ENCODE assay signal across 12 cellular contexts in genomic region chr9:137412431-137412830, GRCh38. TPM values are rescaled to one million over a fixed set of nuclear protein-coding genes. Genes with fewer than 3 reads are reported as not detected.
A peak's percentile ranks its signal among the peaks of the same experiment; 100 is the strongest.
DNase-seq lines count a peak whose midpoint lies in the region; ATAC-seq, FAIRE-seq and TF ChIP-seq lines count a peak whose summit lies in the region.
"Had no signal": no experiment of that assay in that cellular context is flagged by ENCODE, and none has a peak within 500 bp of the region (broad histone marks: within the 10 kb centered on the region; RNA-seq: fewer than 3 reads in every experiment).

No MANE protein-coding gene starts in this region.

- 77% methylated on average over 10 of the region's 10 CpGs for WGBS in mesenchymal stem cell
- WGBS in small intestine, 3 donors, result 82 to 88% (median 85%) methylated on average over 10 of the region's 10 CpGs

- H3K4me1 ChIP-seq in mesenchymal stem cell (ENCODE audit: control insufficient read depth, insufficient read depth, low read depth, low read length), result peaks cover 38% of the 10 kb centered on the region
- H3K4me1 ChIP-seq in vagina, result peaks cover 30% of the 10 kb centered on the region
- peaks cover 0 to 4% of the 10 kb centered on the region in 2 donors for H3K4me1 ChIP-seq in small intestine (ENCODE audit: control insufficient read depth in 2 of 2, insufficient read depth in 1 of 2, low read depth in 1 of 2, low read length in 1 of 2)

- peak overlapping the region; percentile 94 for H2BK15ac ChIP-seq in mesenchymal stem cell (ENCODE audit: low read depth, poor library complexity, severe bottlenecking)

- H2BK12ac ChIP-seq in mesenchymal stem cell (ENCODE audit: low read length in 2 of 2), result peak overlapping the region; percentile 82 to 90

- H3K36me3 ChIP-seq in mesenchymal stem cell (ENCODE audit: control insufficient read depth in 1 of 2, insufficient read depth in 2 of 2, low read depth in 1 of 2, low read length in 2 of 2), result peaks cover 0 to 30% of the 10 kb centered on the region in 2 experiments
- H3K36me3 ChIP-seq in vagina, result no peaks in the 10 kb centered on the region
- no peaks in the 10 kb centered on the region for H3K36me3 ChIP-seq in small intestine (ENCODE audit: control insufficient read depth in 2 of 2, insufficient read depth in 2 of 2, low read length in 2 of 2)
- H3K36me3 ChIP-seq: MG63 had no signal

- H2AFZ ChIP-seq in mesenchymal stem cell (ENCODE audit: low read depth, low read length), result no peak overlapping the region

- TF ChIP-seq POLR2A in vagina (IDR thresholded peaks at IDR 0.05), result no peak

- H3K27me3 ChIP-seq in mesenchymal stem cell (ENCODE audit: control insufficient read depth in 1 of 2, insufficient read depth in 1 of 2, low read length in 2 of 2) (no peaks in the 10 kb centered on the region), vagina (no peaks in the 10 kb centered on the region), small intestine (ENCODE audit: control insufficient read depth in 2 of 2, insufficient read depth in 2 of 2, low read length in 2 of 2) (no peaks in the 10 kb centered on the region)
- H3K27me3 ChIP-seq: MG63 had no signal

- ATAC-seq in Right ventricle myocardium superior (ENCODE audit: poor library complexity) (no peak), left cardiac atrium (no peak)

- H3K9me3 ChIP-seq in mesenchymal stem cell (ENCODE audit: control insufficient read depth, low read length) (no peaks in the 10 kb centered on the region), vagina (no peaks in the 10 kb centered on the region), small intestine (ENCODE audit: control insufficient read depth, low read depth) (no peaks in the 10 kb centered on the region)
- H3K9me3 ChIP-seq: MG63 had no signal

- peak overlapping the region; percentile 47 to 64 for H3K4ac ChIP-seq in mesenchymal stem cell (ENCODE audit: low read depth in 1 of 2, low read length in 2 of 2)

- H2AK5ac ChIP-seq in mesenchymal stem cell (ENCODE audit: low read length, severe bottlenecking), result peak overlapping the region; percentile 90

- intact Hi-C loops in Right ventricle myocardium superior (cut with DNase I) (no loop called here), left cardiac atrium (cut with DNase I) (no loop called here), vagina (cut with DNase I) (loop anchor here (10.0 kb wide), 1 partner anchor 248 kb away; no protein-coding TSS in a partner anchor)

- H3K18ac ChIP-seq in mesenchymal stem cell (ENCODE audit: low read depth in 1 of 2, low read length in 2 of 2), result peak overlapping the region; percentile 76 to 89

- H3K79me1 ChIP-seq in mesenchymal stem cell (replicated peaks; ENCODE audit: low read length, poor library complexity, severe bottlenecking), result peaks cover 34% of the 10 kb centered on the region

- no peak overlapping the region for H3K4me2 ChIP-seq in mesenchymal stem cell (ENCODE audit: low read length, poor library complexity, severe bottlenecking)

- peak; percentile 25 for DNase-seq in Right ventricle myocardium superior
- no peak for DNase-seq in left cardiac atrium
- DNase-seq in cardiac fibroblast (ENCODE audit: low read depth in 2 of 2), result peak; percentile 30 to 62
- peak; percentile 29 for DNase-seq in mesenchymal stem cell
- no peak for DNase-seq in vagina (ENCODE audit: extremely low spot score in 2 of 2)
- no peak for DNase-seq in OCI-M1 (lab: John Stamatoyannopoulos, UW)
- no peak for DNase-seq in small intestine
- no peak for DNase-seq in NCI-H524 treated with DMSO at 0.1 percent for 48 hours (lab: John Stamatoyannopoulos, UW)
- DNase-seq: MG63, T-helper 2 cell had no signal

- no peak for FAIRE-seq in small intestine (lab: Jason Lieb, UNC)
- FAIRE-seq: bronchial epithelial cell had no signal

- H3K27ac ChIP-seq in mesenchymal stem cell (ENCODE audit: low read length, poor library complexity, severe bottlenecking) (peak overlapping the region; percentile 65), vagina (peak overlapping the region; percentile 72), small intestine (ENCODE audit: low read depth in 1 of 2, low read length in 1 of 2) (no peak overlapping the region)

- no peak for TF ChIP-seq CTCF in cardiac fibroblast (IDR thresholded peaks at IDR 0.05; ENCODE audit: low read depth, low read length)
- TF ChIP-seq CTCF in vagina (IDR thresholded peaks at IDR 0.05), result no peak

- H2BK120ac ChIP-seq in mesenchymal stem cell (ENCODE audit: low read depth, low read length), result no peak overlapping the region

- H3K14ac ChIP-seq in mesenchymal stem cell (ENCODE audit: low read length in 2 of 2), result no peak overlapping the region

- H3K23ac ChIP-seq in mesenchymal stem cell (ENCODE audit: low read length in 2 of 2), result peak overlapping the region in 1 of 2 experiments; percentile 37

- no peak overlapping the region for H3K9ac ChIP-seq in mesenchymal stem cell (ENCODE audit: low read length)

- no peak overlapping the region for H4K91ac ChIP-seq in mesenchymal stem cell (ENCODE audit: low read length)

- H2BK5ac ChIP-seq in mesenchymal stem cell (ENCODE audit: low read depth, low read length, poor library complexity, severe bottlenecking), result peak overlapping the region; percentile 79

- peak overlapping the region; percentile 72 for H4K8ac ChIP-seq in mesenchymal stem cell (ENCODE audit: low read length)

- H3K4me3 ChIP-seq in cardiac fibroblast (replicated peaks in 1 of 2; ENCODE audit: low read depth in 2 of 2, low read length in 2 of 2), result no peak overlapping the region
- H3K4me3 ChIP-seq in mesenchymal stem cell (ENCODE audit: insufficient read depth in 1 of 2, low read depth in 1 of 2, low read length in 2 of 2), result no peak overlapping the region
- no peak overlapping the region for H3K4me3 ChIP-seq in vagina
- no peak overlapping the region for H3K4me3 ChIP-seq in small intestine (ENCODE audit: low read depth in 1 of 2, low read length in 2 of 2)
- H3K4me3 ChIP-seq: MG63 had no signal

RNA-seq across cellular contexts. Expression of gene EXD3, which starts 10.5 kb away (rescaled TPM):
- total RNA-seq in Right ventricle myocardium superior (6.9 TPM), left cardiac atrium (10 to 100 TPM in 1 of 2 donors, 1 to 10 TPM in 1; 8.0 to 11.7 TPM), vagina (35.6 TPM)
- 7.1 TPM for polyA plus RNA-seq in mesenchymal stem cell (2013, experiment 1 of 2)
- 7.2 TPM for polyA plus RNA-seq in mesenchymal stem cell (2013, experiment 2 of 2)
- 10 to 100 TPM; 15.0 to 36.2 (median 28.6) TPM for polyA plus RNA-seq in small intestine

RNA-seq across cellular contexts. Expression of gene NOXA1, which starts 10.8 kb away (rescaled TPM):
- 1.7 TPM for total RNA-seq in Right ventricle myocardium superior
- 1 to 10 TPM; 2.5 to 5.3 TPM for total RNA-seq in left cardiac atrium
- 0.21 TPM for polyA plus RNA-seq in mesenchymal stem cell (2013, experiment 1 of 2)
- polyA plus RNA-seq in mesenchymal stem cell (2013, experiment 2 of 2), result 0.14 TPM
- 2.9 TPM for total RNA-seq in vagina
- 10 to 100 TPM in 2 of 3 donors, 1 to 10 TPM in 1; 8.0 to 38.0 (median 24.9) TPM for polyA plus RNA-seq in small intestine

RNA-seq across cellular contexts. Expression of gene ENTPD8, which starts 28.7 kb away (rescaled TPM):
- total RNA-seq in Right ventricle myocardium superior (not detected), left cardiac atrium (not detected), vagina (not detected)
- polyA plus RNA-seq in mesenchymal stem cell (2013, experiment 1 of 2), result 0.01 TPM
- 0.03 TPM for polyA plus RNA-seq in mesenchymal stem cell (2013, experiment 2 of 2)
- 10 to 100 TPM; 15.9 to 85.4 (median 62.8) TPM for polyA plus RNA-seq in small intestine
- total RNA-seq: bronchial epithelial cell, subcutaneous adipose tissue had no signal

RNA-seq across cellular contexts. Expression of gene NSMF, which starts 46.7 kb away (rescaled TPM):
- total RNA-seq in Right ventricle myocardium superior (10.0 TPM), left cardiac atrium (10 to 100 TPM; 20.5 to 25.1 TPM), vagina (35.1 TPM)
- 30.2 TPM for polyA plus RNA-seq in mesenchymal stem cell (2013, experiment 1 of 2)
- 30.0 TPM for polyA plus RNA-seq in mesenchymal stem cell (2013, experiment 2 of 2)
- 10 to 100 TPM; 34.0 to 76.9 (median 57.3) TPM for polyA plus RNA-seq in small intestine

Comparison
In these comparisons a context has a peak if more than half of its experiments do, and no peak if none do; other contexts are left out.
1. DNase-seq: peak in Right ventricle myocardium superior (single experiment), cardiac fibroblast (2 of 2) and mesenchymal stem cell (single experiment); none in left cardiac atrium (single experiment), vagina (0 of 2), OCI-M1 (single experiment), small intestine (single experiment) and NCI-H524 treated with DMSO at 0.1 percent for 48 hours (single experiment).
2. H3K27ac ChIP-seq: peak in mesenchymal stem cell (single experiment) and vagina (single experiment); none in small intestine (0 of 2).